ENCODE assay signal across 8 cellular contexts in genomic region chr20:58388028-58388601, GRCh38. TPM values are rescaled to one million over a fixed set of nuclear protein-coding genes. Genes with fewer than 3 reads are reported as not detected.
DNase-seq lines count a peak whose midpoint lies in the region; ATAC-seq, FAIRE-seq and TF ChIP-seq lines count a peak whose summit lies in the region.

No MANE protein-coding gene starts in this region.

- TF ChIP-seq CTCF in 22Rv1 (IDR thresholded peaks at IDR 0.05) (no peak), neural crest cell (conservative IDR thresholded peaks at IDR 0.05) (no peak), D721Med (IDR thresholded peaks at IDR 0.05; ENCODE audit: insufficient read depth, missing control alignments) (no peak)

- H3K4me3 ChIP-seq in HUES48 (ENCODE audit: low read depth, low read length) = peak overlapping the region; percentile 62

- H3K27ac ChIP-seq in 22Rv1 (peak overlapping the region; percentile 77; the same call in 1 of the 2 replicates), HUES48 (ENCODE audit: low read depth, low read length) (no peak overlapping the region)

- H3K36me3 Mint-ChIP-seq in central memory CD8-positive, alpha-beta T cell (ENCODE audit: insufficient read depth) = peaks cover 13% of the 10 kb centered on the region
- H3K36me3 Mint-ChIP-seq in neural crest cell (ENCODE audit: low read depth) = peaks cover 6% of the 10 kb centered on the region

- H3K27ac Mint-ChIP-seq in central memory CD8-positive, alpha-beta T cell (ENCODE audit: low read depth) = peak overlapping the region; percentile 94
- no peak overlapping the region for H3K27ac Mint-ChIP-seq in neural crest cell (ENCODE audit: unreplicated experiment)

- DNase-seq in central memory CD8-positive, alpha-beta T cell (ENCODE audit: low spot score in 2 of 2) = no peak
- no peak for DNase-seq in neural crest cell (ENCODE audit: low read depth, low spot score)
- no peak for DNase-seq in NCI-H226
- DNase-seq in D721Med (ENCODE audit: insufficient read length, low spot score) = no peak

- H3K27me3 ChIP-seq in HUES48 (ENCODE audit: control insufficient read depth, insufficient read depth, low read length) = no peaks in the 10 kb centered on the region

- ATAC-seq in central memory CD8-positive, alpha-beta T cell (replicated peaks; ENCODE audit: extremely low read depth, poor library complexity, severe bottlenecking) = no peak
- no peak for ATAC-seq in HG02759 (IDR thresholded peaks at IDR 0.05; ENCODE audit: unreplicated experiment)
- no peak for ATAC-seq in GM18517 (IDR thresholded peaks at IDR 0.05; ENCODE audit: unreplicated experiment)

- H3K4me1 ChIP-seq in HUES48 (ENCODE audit: control insufficient read depth, insufficient read depth, low read length) = peaks cover 12% of the 10 kb centered on the region

- H3K4me1 Mint-ChIP-seq in central memory CD8-positive, alpha-beta T cell = peaks cover 35% of the 10 kb centered on the region
- H3K4me1 Mint-ChIP-seq in neural crest cell = peaks cover 31% of the 10 kb centered on the region

- H3K27me3 Mint-ChIP-seq in central memory CD8-positive, alpha-beta T cell = peaks cover 24% of the 10 kb centered on the region
- H3K27me3 Mint-ChIP-seq in neural crest cell (ENCODE audit: low read depth) = no peaks in the 10 kb centered on the region

- H3K9me3 ChIP-seq in HUES48 (ENCODE audit: control insufficient read depth, insufficient read depth, low read length) = no peaks in the 10 kb centered on the region

- no peak for FAIRE-seq in D721Med (lab: Jason Lieb, UNC)

- H3K9ac ChIP-seq in HUES48 (ENCODE audit: low read depth, low read length) = no peak overlapping the region

- no peaks in the 10 kb centered on the region for H3K9me3 Mint-ChIP-seq in central memory CD8-positive, alpha-beta T cell
- H3K9me3 Mint-ChIP-seq in neural crest cell = no peaks in the 10 kb centered on the region

- no peak overlapping the region for H3K4me3 Mint-ChIP-seq in central memory CD8-positive, alpha-beta T cell
- peak overlapping the region; percentile 70 for H3K4me3 Mint-ChIP-seq in neural crest cell

- peaks cover 19% of the 10 kb centered on the region for H3K36me3 ChIP-seq in HUES48 (ENCODE audit: control insufficient read depth, insufficient read depth, low read length)

RNA-seq across cellular contexts. Expression of gene VAPB, which starts 0.9 kb away (rescaled TPM):
- 56.6 and 57.7 TPM in 2 replicates for total RNA-seq in neural crest cell
